24 cellular contexts compared by ENCODE assay signal in the genomic region with DNA sequence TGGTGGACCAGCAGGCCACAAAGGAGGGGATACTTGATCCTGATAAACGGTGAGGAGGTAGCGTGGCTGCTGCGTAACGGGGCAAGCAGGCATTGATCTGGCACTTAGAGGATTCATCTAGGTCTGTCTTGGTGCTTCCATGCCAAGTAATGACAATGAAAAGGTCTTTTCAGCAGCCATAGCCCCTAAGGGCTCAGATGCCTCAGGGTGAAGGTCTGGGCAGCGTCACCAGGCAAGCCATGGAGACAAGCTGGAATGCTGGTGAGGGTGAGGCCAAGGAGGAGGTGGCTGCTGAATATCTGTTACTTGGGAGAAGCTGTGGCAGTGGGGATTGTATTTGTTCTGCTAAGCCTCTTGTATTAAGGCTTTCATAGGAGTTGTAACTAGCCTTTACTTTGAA. TPM values are rescaled to one million over a fixed set of nuclear protein-coding genes. Genes with fewer than 3 reads are reported as not detected.
DNase-seq lines count a peak whose midpoint lies in the region; ATAC-seq, FAIRE-seq and TF ChIP-seq lines count a peak whose summit lies in the region.
"Had no signal": no experiment of that assay in that cellular context is flagged by ENCODE, and none has a peak within 500 bp of the region (broad histone marks: within the 10 kb centered on the region; RNA-seq: fewer than 3 reads in every experiment).

No MANE protein-coding gene starts in this region.

- H3K36me3 ChIP-seq in upper lobe of right lung, result no peaks in the 10 kb centered on the region
- H3K36me3 ChIP-seq: BE2C had no signal

- no peaks in the 10 kb centered on the region for H3K27me3 Mint-ChIP-seq in chondrocyte (ENCODE audit: low read depth)
- H3K27me3 Mint-ChIP-seq in neural crest cell (ENCODE audit: low read depth), result no peaks in the 10 kb centered on the region
- H3K27me3 Mint-ChIP-seq: CD4-positive, alpha-beta T cell had no signal

- intact Hi-C loops in upper lobe of right lung (cut with DNase I), result no loop called here

- no peak overlapping the region for H3K4me3 Mint-ChIP-seq in chondrocyte (ENCODE audit: unreplicated experiment)
- H3K4me3 Mint-ChIP-seq in neural crest cell, result peak overlapping the region; percentile 45
- H3K4me3 Mint-ChIP-seq: CD14-positive monocyte; CD4-positive, alpha-beta T cell had no signal

- H3K9me3 Mint-ChIP-seq in chondrocyte (ENCODE audit: low read depth) (no peaks in the 10 kb centered on the region), neural crest cell (no peaks in the 10 kb centered on the region)
- H3K9me3 Mint-ChIP-seq: CD14-positive monocyte; CD4-positive, alpha-beta T cell had no signal

- TF ChIP-seq CTCF in chondrocyte (IDR thresholded peaks at IDR 0.05), result no peak
- no peak for TF ChIP-seq CTCF in neural crest cell (conservative IDR thresholded peaks at IDR 0.05)
- no peak for TF ChIP-seq CTCF in upper lobe of right lung (IDR thresholded peaks at IDR 0.05)

- no peak for FAIRE-seq in H54 (lab: Jason Lieb, UNC)
- FAIRE-seq: A549, G401.6, GM12892 had no signal

- no peak for ATAC-seq in upper lobe of right lung
- ATAC-seq: A549, HCT116 had no signal

- H3K4me1 ChIP-seq in upper lobe of right lung, result peaks cover 4% of the 10 kb centered on the region
- H3K4me1 ChIP-seq: BE2C had no signal

- DNase-seq in ELF-1 (ENCODE audit: low read depth, low spot score) (peak; percentile 59), chondrocyte (ENCODE audit: low spot score) (peak; percentile 26), neural crest cell (ENCODE audit: low read depth, low spot score) (no peak), upper lobe of right lung (peak; percentile 25), NK-92 (lab: John Stamatoyannopoulos, UW; ENCODE audit: unreplicated experiment) (no peak), H54 (ENCODE audit: insufficient read length, low spot score) (no peak)
- DNase-seq in activated effector memory CD4-positive, alpha-beta T cell treated with anti-CD3 and anti-CD28 coated beads, Interleukin-2, amount 50 U/mL, for 16 hours, result no peak
- DNase-seq: 8988T; ACHN; AML-193; BE2C; Calu3; CD4-positive, alpha-beta T cell; COR-L47; DMS53; DMS79 treated with DMSO at 0.1 percent for 48 hours; GOT3; H7 had no signal

- peaks cover 1% of the 10 kb centered on the region for H3K36me3 Mint-ChIP-seq in chondrocyte (ENCODE audit: low read depth)
- H3K36me3 Mint-ChIP-seq in neural crest cell (ENCODE audit: low read depth), result no peaks in the 10 kb centered on the region

- no peak for TF ChIP-seq POLR2A in H54 (IDR thresholded peaks at IDR 0.05; ENCODE audit: low read depth, low read length)

- no peaks in the 10 kb centered on the region for H3K27me3 ChIP-seq in upper lobe of right lung
- H3K27me3 ChIP-seq: BLaER1 treated with 17β-estradiol and CSF1 and Interleukin-3, amounts not matched to agents 10 nM and 100 nM had no signal

- H3K4me3 ChIP-seq in upper lobe of right lung, result no peak overlapping the region
- H3K4me3 ChIP-seq: A549; BLaER1 treated with 17β-estradiol and CSF1 and Interleukin-3, amounts not matched to agents 10 nM and 100 nM had no signal

- H3K4me1 Mint-ChIP-seq in chondrocyte (ENCODE audit: low read depth) (peaks cover 6% of the 10 kb centered on the region), neural crest cell (peaks cover 7% of the 10 kb centered on the region)

- H3K27ac ChIP-seq in upper lobe of right lung, result no peak overlapping the region
- H3K27ac ChIP-seq: A549; BLaER1 treated with 17β-estradiol and CSF1 and Interleukin-3, amounts not matched to agents 10 nM and 100 nM had no signal

- H3K9me3 ChIP-seq in upper lobe of right lung, result no peaks in the 10 kb centered on the region
- H3K9me3 ChIP-seq: A549, BE2C had no signal

- H3K27ac Mint-ChIP-seq in chondrocyte (ENCODE audit: unreplicated experiment), result no peak overlapping the region
- no peak overlapping the region for H3K27ac Mint-ChIP-seq in neural crest cell (ENCODE audit: unreplicated experiment)
- H3K27ac Mint-ChIP-seq: CD4-positive, alpha-beta T cell had no signal

RNA-seq across cellular contexts. Expression of a gene that starts 4.8 kb away (rescaled TPM):
- total RNA-seq in chondrocyte (47.4 to 64.5 TPM (median 47.9 TPM) in 3 replicates), neural crest cell (88.1 and 91.3 TPM in 2 replicates), upper lobe of right lung (66.7 TPM)

RNA-seq across cellular contexts. Expression of a gene that starts 9.2 kb away (rescaled TPM):
- total RNA-seq in chondrocyte (33.9 to 42.6 TPM (median 34.7 TPM) in 3 replicates), neural crest cell (81.2 and 84.1 TPM in 2 replicates), upper lobe of right lung (12.7 TPM)

RNA-seq across cellular contexts. Expression of a gene that starts 13.2 kb away (rescaled TPM):
- total RNA-seq in chondrocyte (3.0 to 4.3 TPM (median 4.1 TPM) in 3 replicates), neural crest cell (30.4 and 31.8 TPM in 2 replicates), upper lobe of right lung (2.6 TPM)

RNA-seq across cellular contexts. Expression of a gene that starts 24.7 kb away (rescaled TPM):
- not detected in 3 replicates for total RNA-seq in chondrocyte
- total RNA-seq in neural crest cell, result not detected in 2 replicates
- total RNA-seq in upper lobe of right lung, result not detected
- total RNA-seq: Calu3; CD4-positive, alpha-beta T cell; H7 had no signal

RNA-seq across cellular contexts. Expression of a gene that starts 40.5 kb away (rescaled TPM):
- total RNA-seq in chondrocyte, result 37.6 to 39.8 TPM (median 39.3 TPM) in 3 replicates
- 14.6 and 16.1 TPM in 2 replicates for total RNA-seq in neural crest cell
- 46.4 TPM for total RNA-seq in upper lobe of right lung

Comparison
In these comparisons a context has a peak if more than half of its experiments do, and no peak if none do; other contexts are left out.
1. DNase-seq: peak in ELF-1 (single experiment), chondrocyte (single experiment) and upper lobe of right lung (single experiment); none in neural crest cell (single experiment), activated effector memory CD4-positive, alpha-beta T cell treated with anti-CD3 and anti-CD28 coated beads, Interleukin-2, amount 50 U/mL, for 16 hours (single experiment), NK-92 (single experiment) and H54 (single experiment).